ENCODE assay signal across 1 cellular context in the genomic region with DNA sequence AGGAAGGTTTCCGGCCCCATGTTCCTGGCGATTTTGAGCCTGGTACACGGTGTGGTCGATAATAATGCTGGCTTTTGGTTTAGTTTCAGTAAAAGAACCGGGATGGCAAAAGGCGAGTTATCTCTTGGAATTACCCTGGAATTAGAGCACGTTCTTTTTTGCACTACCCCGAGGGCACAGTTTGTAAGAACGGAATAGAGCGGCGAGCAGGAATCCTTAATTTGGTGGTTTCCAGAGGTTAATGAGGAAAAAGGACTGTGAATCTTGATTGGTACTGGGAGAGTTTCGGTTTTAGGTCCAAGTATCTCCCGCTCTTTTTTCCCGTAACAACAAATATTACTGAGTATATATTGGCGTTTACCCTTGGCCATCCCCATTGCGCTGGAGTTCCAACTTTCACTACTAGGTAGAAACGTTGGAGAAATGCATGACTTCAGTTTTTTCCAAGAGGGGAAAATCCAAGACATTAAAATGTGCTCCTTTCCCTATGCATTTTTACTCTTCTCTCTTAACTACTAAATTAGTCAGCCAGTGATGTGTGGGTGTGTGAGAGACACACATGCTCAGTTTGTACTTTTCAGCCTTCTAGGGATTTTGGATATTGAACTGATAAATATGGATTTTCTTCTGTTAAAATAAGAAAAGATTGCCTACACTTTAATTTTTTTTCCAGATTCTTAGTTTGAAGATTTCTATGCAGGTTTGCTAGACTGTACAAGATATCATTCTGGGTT.
TF ChIP-seq lines count a peak whose summit lies in the region.

No MANE protein-coding gene starts in this region.

TF ChIP-seq in H1, 55 proteins besides CTCF, POLR2A, EP300 and RAD21:
- TF ChIP-seq BACH1 (IDR thresholded peaks at IDR 0.05; ENCODE audit: low read length), result no peak
- TF ChIP-seq E2F6 (IDR thresholded peaks at IDR 0.05), result peak; percentile 18; the same call in 1 of the 2 replicates
- no peak for TF ChIP-seq TEAD4 (IDR thresholded peaks at IDR 0.05; ENCODE audit: low read depth, low read length)
- TF ChIP-seq ZNF274 (IDR thresholded peaks at IDR 0.05; ENCODE audit: borderline replicate concordance, extremely low read depth, low read length), result no peak
- peak; percentile 34; the same call in 1 of the 2 replicates for TF ChIP-seq PHF8 (conservative IDR thresholded peaks at IDR 0.05; ENCODE audit: low read depth, low read length)
- TF ChIP-seq, protein P1, sequence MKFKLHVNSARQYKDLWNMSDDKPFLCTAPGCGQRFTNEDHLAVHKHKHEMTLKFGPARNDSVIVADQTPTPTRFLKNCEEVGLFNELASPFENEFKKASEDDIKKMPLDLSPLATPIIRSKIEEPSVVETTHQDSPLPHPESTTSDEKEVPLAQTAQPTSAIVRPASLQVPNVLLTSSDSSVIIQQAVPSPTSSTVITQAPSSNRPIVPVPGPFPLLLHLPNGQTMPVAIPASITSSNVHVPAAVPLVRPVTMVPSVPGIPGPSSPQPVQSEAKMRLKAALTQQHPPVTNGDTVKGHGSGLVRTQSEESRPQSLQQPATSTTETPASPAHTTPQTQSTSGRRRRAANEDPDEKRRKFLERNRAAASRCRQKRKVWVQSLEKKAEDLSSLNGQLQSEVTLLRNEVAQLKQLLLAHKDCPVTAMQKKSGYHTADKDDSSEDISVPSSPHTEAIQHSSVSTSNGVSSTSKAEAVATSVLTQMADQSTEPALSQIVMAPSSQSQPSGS (IDR thresholded peaks at IDR 0.05; ENCODE audit: low read length), result no peak
- no peak for TF ChIP-seq SRF (IDR thresholded peaks at IDR 0.05; ENCODE audit: low read depth, low read length)
